Comparison of ENCODE assay signal across 1 cellular context in genomic region chr18:8745355-8746014, GRCh38.
TF ChIP-seq lines count a peak whose summit lies in the region.

No MANE protein-coding gene starts in this region.

TF ChIP-seq in GM23338, 12 proteins besides CTCF, POLR2A, EP300 and RAD21:
- TF ChIP-seq REST (IDR thresholded peaks at IDR 0.05; ENCODE audit: unreplicated experiment), result no peak
- TF ChIP-seq ZNF462 (CRISPR knock-in tag; IDR thresholded peaks at IDR 0.05), result no peak
- TF ChIP-seq STAT1 (IDR thresholded peaks at IDR 0.05; ENCODE audit: unreplicated experiment), result no peak
- no peak for TF ChIP-seq ETS1 (IDR thresholded peaks at IDR 0.05)
